Comparison of ENCODE assay signal across 21 cellular contexts in genomic region chr17:17091856-17092756, GRCh38. TPM values are rescaled to one million over a fixed set of nuclear protein-coding genes. Genes with fewer than 3 reads are reported as not detected.
DNase-seq lines count a peak whose midpoint lies in the region; ATAC-seq and TF ChIP-seq lines count a peak whose summit lies in the region.
"Had no signal": no experiment of that assay in that cellular context is flagged by ENCODE, and none has a peak within 500 bp of the region (broad histone marks: within the 10 kb centered on the region; RNA-seq: fewer than 3 reads in every experiment).

No MANE protein-coding gene starts in this region.

- H3K4me3 Mint-ChIP-seq in T-helper 17 cell: no peak overlapping the region
- H3K4me3 Mint-ChIP-seq in nephron progenitor cell: no peak overlapping the region
- H3K4me3 Mint-ChIP-seq: activated CD4-positive, alpha-beta T cell treated with anti-CD3 and anti-CD28 coated beads, Interleukin-2, amount 10 ng/mL, durations not matched to agents 7 days and 5 days had no signal

- H3K27me3 Mint-ChIP-seq in T-helper 17 cell (no peaks in the 10 kb centered on the region), nephron progenitor cell (ENCODE audit: low read depth, poor library complexity) (no peaks in the 10 kb centered on the region)
- H3K27me3 Mint-ChIP-seq: activated CD4-positive, alpha-beta T cell treated with anti-CD3 and anti-CD28 coated beads, Interleukin-2, amount 10 ng/mL, durations not matched to agents 7 days and 5 days had no signal

- H3K27ac Mint-ChIP-seq in T-helper 17 cell (peak overlapping the region; percentile 75), nephron progenitor cell (peak overlapping the region; percentile 47)
- H3K27ac Mint-ChIP-seq: activated CD4-positive, alpha-beta T cell treated with anti-CD3 and anti-CD28 coated beads, Interleukin-2, amount 10 ng/mL, durations not matched to agents 7 days and 5 days had no signal

- H3K36me3 ChIP-seq in heart right ventricle: peaks cover 0 to 39% (median 0%) of the 10 kb centered on the region in 9 donors

- H3K4me3 ChIP-seq in heart right ventricle: no peak overlapping the region
- H3K4me3 ChIP-seq: mucosa of descending colon had no signal

- peak overlapping the region in 6 of 10 donors; percentile 15 to 73 (median 54) for H3K27ac ChIP-seq in heart right ventricle
- H3K27ac ChIP-seq: brain microvascular endothelial cell, neutrophil had no signal

- intact Hi-C loops in heart right ventricle (cut with DNase I) (loop anchor here in 1 of 10 donors (10.0 kb wide), 1 partner anchor 47 kb away; the partner anchor contains the start of gene MPRIP), cardiac septum (cut with DNase I) (no loop called here)

- H3K9me3 Mint-ChIP-seq in nephron progenitor cell: no peaks in the 10 kb centered on the region
- H3K9me3 Mint-ChIP-seq: activated CD4-positive, alpha-beta T cell treated with anti-CD3 and anti-CD28 coated beads, Interleukin-2, amount 10 ng/mL, durations not matched to agents 7 days and 5 days had no signal

- WGBS in heart right ventricle, 2 donors: 75 to 82% methylated on average over 14 of the region's 14 CpGs

- DNase-seq in heart right ventricle: no peak
- DNase-seq in cardiac septum (ENCODE audit: low spot score): no peak
- DNase-seq in T-helper 17 cell: no peak
- no peak for DNase-seq in nephron progenitor cell
- DNase-seq in T-helper 9 cell: no peak
- DNase-seq in NCI-H1930 (lab: John Stamatoyannopoulos, UW): no peak
- DNase-seq in hippocampal formation (lab: John Stamatoyannopoulos, UW): no peak
- no peak for DNase-seq in ureter (ENCODE audit: low spot score)
- DNase-seq: activated CD4-positive, alpha-beta T cell treated with anti-CD3 and anti-CD28 coated beads, Interleukin-2, amount 10 ng/mL, durations not matched to agents 7 days and 5 days; activated CD8-positive, alpha-beta memory T cell treated with anti-CD3 and anti-CD28 coated beads, Interleukin-2, amount 50 U/mL, for 4 hours; activated effector memory CD4-positive, alpha-beta T cell treated with Interleukin-2 at 50 U/mL for 16 hours; brain microvascular endothelial cell; C1 segment of cervical spinal cord; DMS 273 treated with DMSO at 0.1 percent for 48 hours; NCI-H1417; NCI-H524 treated with DMSO at 0.1 percent for 48 hours; SHP77; small intestine; stimulated activated CD4-positive, alpha-beta T cell treated with anti-CD3 and anti-CD28 coated beads, Interleukin-2, amount 100 ng/mL, for 48 hours had no signal

- TF ChIP-seq CTCF in heart right ventricle (IDR thresholded peaks at IDR 0.05): no peak
- no peak for TF ChIP-seq CTCF in nephron progenitor cell (IDR thresholded peaks at IDR 0.05)

- H3K4me1 ChIP-seq in heart right ventricle: peaks cover 34 to 100% (median 87%) of the 10 kb centered on the region in 9 donors

- H3K9me3 ChIP-seq in heart right ventricle: no peaks in the 10 kb centered on the region
- no peaks in the 10 kb centered on the region for H3K9me3 ChIP-seq in T-helper 17 cell (ENCODE audit: control insufficient read depth, low read length, poor library complexity, severe bottlenecking)
- H3K9me3 ChIP-seq: mucosa of descending colon, neutrophil had no signal

- no peaks in the 10 kb centered on the region for H3K27me3 ChIP-seq in heart right ventricle
- H3K27me3 ChIP-seq: brain microvascular endothelial cell, neutrophil had no signal

- no peak for ATAC-seq in heart right ventricle
- no peak for ATAC-seq in T-helper 17 cell
- ATAC-seq: mucosa of descending colon had no signal

- peaks cover 52% of the 10 kb centered on the region for H3K4me1 Mint-ChIP-seq in T-helper 17 cell
- H3K4me1 Mint-ChIP-seq in nephron progenitor cell: peaks cover 42% of the 10 kb centered on the region

- H3K36me3 Mint-ChIP-seq in T-helper 17 cell (ENCODE audit: low read depth): peaks cover 5% of the 10 kb centered on the region
- H3K36me3 Mint-ChIP-seq in nephron progenitor cell (ENCODE audit: low read depth): peaks cover 43% of the 10 kb centered on the region

RNA-seq across cellular contexts. Expression of gene MPRIP, which starts 49.8 kb away (rescaled TPM):
- total RNA-seq in heart right ventricle (100 to 1,000 TPM; 252 to 409 (median 329) TPM), cardiac septum (554 TPM), T-helper 17 cell (100 to 1,000 TPM; 268 to 269 TPM), ureter (423 TPM)
- polyA plus RNA-seq in heart right ventricle: 100 to 1,000 TPM; 225 to 329 TPM
